ENCODE assay signal across 11 cellular contexts in the genomic region with DNA sequence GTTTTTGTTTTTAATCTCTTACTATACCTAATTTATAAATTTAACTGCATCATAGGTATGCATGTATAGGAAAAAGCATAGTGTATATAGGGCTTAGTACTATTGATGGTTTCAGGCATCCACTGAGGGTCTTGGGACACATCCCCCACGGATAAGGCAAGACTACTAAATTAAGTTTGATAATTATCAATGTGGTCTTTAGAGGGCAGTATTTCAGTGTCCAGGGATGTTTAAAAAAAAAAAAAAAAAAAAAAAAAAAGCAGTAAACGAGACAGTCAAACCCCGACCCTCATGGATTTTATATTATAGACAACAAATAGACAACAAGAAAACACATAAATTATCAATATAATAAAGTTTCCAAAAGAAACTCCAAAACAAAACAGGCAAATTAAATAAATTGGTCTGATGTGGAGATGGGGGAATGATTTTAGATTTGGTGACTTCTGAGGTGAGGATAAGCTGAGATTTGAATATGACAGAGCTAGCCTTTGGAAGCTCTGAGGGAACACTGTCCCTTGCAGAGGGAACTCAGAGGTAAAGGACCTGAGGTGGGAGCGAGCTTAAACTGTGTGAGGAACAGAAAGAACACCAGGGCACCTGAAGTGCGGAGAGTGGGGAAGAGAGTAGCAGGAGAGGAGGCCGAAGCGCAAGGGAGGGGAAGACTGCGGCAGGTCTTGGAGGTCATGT. TPM values are rescaled to one million over a fixed set of nuclear protein-coding genes. Genes with fewer than 3 reads are reported as not detected.
A peak's percentile ranks its signal among the peaks of the same experiment; 100 is the strongest.
DNase-seq lines count a peak whose midpoint lies in the region; ATAC-seq and TF ChIP-seq lines count a peak whose summit lies in the region.
"Had no signal": no experiment of that assay in that cellular context is flagged by ENCODE, and none has a peak within 500 bp of the region (broad histone marks: within the 10 kb centered on the region; RNA-seq: fewer than 3 reads in every experiment).

No MANE protein-coding gene starts in this region.

- H3K4me3 Mint-ChIP-seq in neural crest cell, result no peak overlapping the region

- peaks cover 2% of the 10 kb centered on the region for H3K9me3 Mint-ChIP-seq in neural crest cell
- H3K9me3 Mint-ChIP-seq: activated T-helper 2 cell treated with anti-CD3 and anti-CD28 coated beads, Interferon-gamma antibody, Interleukin-2, Interleukin-4, amounts not matched to agents 10 μg/mL and 5 μg/mL and 100 μg/mL, durations not matched to agents 14 hours and 24 hours and 36 hours had no signal

- DNase-seq in DMS 273 (lab: John Stamatoyannopoulos, UW; ENCODE audit: unreplicated experiment) (peak; percentile 15), DMS 273 treated with DMSO at 0.1 percent for 48 hours (lab: John Stamatoyannopoulos, UW) (no peak), dermis blood vessel endothelial cell (peak; percentile 35), neural crest cell (ENCODE audit: low read depth, low spot score) (no peak), globus pallidus (ENCODE audit: low spot score) (no peak)
- DNase-seq: NCI-H1417 treated with DMSO at 0.1 percent for 48 hours had no signal

- ATAC-seq in HG03457 (IDR thresholded peaks at IDR 0.05; ENCODE audit: unreplicated experiment), result no peak
- no peak for ATAC-seq in HG03108 (IDR thresholded peaks at IDR 0.05; ENCODE audit: unreplicated experiment)

- peak; percentile 44; the same call in 1 of the 2 replicates for TF ChIP-seq CTCF in LNCAP (IDR thresholded peaks at IDR 0.05)
- TF ChIP-seq CTCF in neural crest cell (conservative IDR thresholded peaks at IDR 0.05), result peak; percentile 59

- H3K36me3 Mint-ChIP-seq in neural crest cell (ENCODE audit: low read depth), result peaks cover 5% of the 10 kb centered on the region

- H3K27me3 Mint-ChIP-seq in neural crest cell (ENCODE audit: low read depth), result no peaks in the 10 kb centered on the region

- no peak overlapping the region for H3K27ac Mint-ChIP-seq in neural crest cell (ENCODE audit: unreplicated experiment)
- H3K27ac Mint-ChIP-seq: activated T-helper 2 cell treated with anti-CD3 and anti-CD28 coated beads, Interferon-gamma antibody, Interleukin-2, Interleukin-4, amounts not matched to agents 10 μg/mL and 5 μg/mL and 100 μg/mL, durations not matched to agents 14 hours and 24 hours and 36 hours had no signal

- H3K4me1 Mint-ChIP-seq in neural crest cell, result peaks cover 19% of the 10 kb centered on the region

RNA-seq across cellular contexts. Expression of a gene that starts 14.8 kb away (rescaled TPM):
- total RNA-seq in dermis blood vessel endothelial cell, result not detected in 2 replicates
- total RNA-seq in neural crest cell, result not detected in 2 replicates
- total RNA-seq: A172; activated T-helper 2 cell treated with anti-CD3 and anti-CD28 coated beads, Interferon-gamma antibody, Interleukin-2, Interleukin-4, amounts not matched to agents 10 μg/mL and 5 μg/mL and 100 μg/mL, durations not matched to agents 14 hours and 24 hours and 36 hours had no signal

Comparison
In these comparisons a context has a peak if more than half of its experiments do, and no peak if none do; other contexts are left out.
1. DNase-seq: peak in DMS 273 (single experiment) and dermis blood vessel endothelial cell (single experiment); none in DMS 273 treated with DMSO at 0.1 percent for 48 hours (single experiment), neural crest cell (single experiment) and globus pallidus (single experiment).